Comparison of ENCODE assay signal across 1 cellular context in the genomic region with DNA sequence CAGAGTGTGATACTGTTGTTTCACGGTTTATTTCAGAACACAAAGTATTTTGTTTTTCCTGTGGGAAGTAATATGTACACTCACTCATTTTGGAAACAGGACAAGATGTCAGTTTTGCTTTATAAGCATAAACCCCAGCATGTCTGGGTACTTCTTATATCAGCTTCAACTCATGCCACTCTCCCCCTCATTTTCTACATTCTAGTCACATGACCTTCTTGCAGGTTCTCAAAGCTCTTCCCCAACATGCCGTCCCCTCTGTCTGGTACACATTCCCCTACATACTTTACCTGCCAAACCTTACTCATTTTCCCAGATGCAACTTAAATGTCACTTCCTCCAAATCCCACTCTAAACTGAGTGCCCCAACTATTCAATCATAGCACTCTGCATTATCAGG.
TF ChIP-seq lines count a peak whose summit lies in the region.

No MANE protein-coding gene starts in this region.

TF ChIP-seq in GM23338, 12 proteins besides CTCF, POLR2A, EP300 and RAD21:
- TF ChIP-seq, protein P1, sequence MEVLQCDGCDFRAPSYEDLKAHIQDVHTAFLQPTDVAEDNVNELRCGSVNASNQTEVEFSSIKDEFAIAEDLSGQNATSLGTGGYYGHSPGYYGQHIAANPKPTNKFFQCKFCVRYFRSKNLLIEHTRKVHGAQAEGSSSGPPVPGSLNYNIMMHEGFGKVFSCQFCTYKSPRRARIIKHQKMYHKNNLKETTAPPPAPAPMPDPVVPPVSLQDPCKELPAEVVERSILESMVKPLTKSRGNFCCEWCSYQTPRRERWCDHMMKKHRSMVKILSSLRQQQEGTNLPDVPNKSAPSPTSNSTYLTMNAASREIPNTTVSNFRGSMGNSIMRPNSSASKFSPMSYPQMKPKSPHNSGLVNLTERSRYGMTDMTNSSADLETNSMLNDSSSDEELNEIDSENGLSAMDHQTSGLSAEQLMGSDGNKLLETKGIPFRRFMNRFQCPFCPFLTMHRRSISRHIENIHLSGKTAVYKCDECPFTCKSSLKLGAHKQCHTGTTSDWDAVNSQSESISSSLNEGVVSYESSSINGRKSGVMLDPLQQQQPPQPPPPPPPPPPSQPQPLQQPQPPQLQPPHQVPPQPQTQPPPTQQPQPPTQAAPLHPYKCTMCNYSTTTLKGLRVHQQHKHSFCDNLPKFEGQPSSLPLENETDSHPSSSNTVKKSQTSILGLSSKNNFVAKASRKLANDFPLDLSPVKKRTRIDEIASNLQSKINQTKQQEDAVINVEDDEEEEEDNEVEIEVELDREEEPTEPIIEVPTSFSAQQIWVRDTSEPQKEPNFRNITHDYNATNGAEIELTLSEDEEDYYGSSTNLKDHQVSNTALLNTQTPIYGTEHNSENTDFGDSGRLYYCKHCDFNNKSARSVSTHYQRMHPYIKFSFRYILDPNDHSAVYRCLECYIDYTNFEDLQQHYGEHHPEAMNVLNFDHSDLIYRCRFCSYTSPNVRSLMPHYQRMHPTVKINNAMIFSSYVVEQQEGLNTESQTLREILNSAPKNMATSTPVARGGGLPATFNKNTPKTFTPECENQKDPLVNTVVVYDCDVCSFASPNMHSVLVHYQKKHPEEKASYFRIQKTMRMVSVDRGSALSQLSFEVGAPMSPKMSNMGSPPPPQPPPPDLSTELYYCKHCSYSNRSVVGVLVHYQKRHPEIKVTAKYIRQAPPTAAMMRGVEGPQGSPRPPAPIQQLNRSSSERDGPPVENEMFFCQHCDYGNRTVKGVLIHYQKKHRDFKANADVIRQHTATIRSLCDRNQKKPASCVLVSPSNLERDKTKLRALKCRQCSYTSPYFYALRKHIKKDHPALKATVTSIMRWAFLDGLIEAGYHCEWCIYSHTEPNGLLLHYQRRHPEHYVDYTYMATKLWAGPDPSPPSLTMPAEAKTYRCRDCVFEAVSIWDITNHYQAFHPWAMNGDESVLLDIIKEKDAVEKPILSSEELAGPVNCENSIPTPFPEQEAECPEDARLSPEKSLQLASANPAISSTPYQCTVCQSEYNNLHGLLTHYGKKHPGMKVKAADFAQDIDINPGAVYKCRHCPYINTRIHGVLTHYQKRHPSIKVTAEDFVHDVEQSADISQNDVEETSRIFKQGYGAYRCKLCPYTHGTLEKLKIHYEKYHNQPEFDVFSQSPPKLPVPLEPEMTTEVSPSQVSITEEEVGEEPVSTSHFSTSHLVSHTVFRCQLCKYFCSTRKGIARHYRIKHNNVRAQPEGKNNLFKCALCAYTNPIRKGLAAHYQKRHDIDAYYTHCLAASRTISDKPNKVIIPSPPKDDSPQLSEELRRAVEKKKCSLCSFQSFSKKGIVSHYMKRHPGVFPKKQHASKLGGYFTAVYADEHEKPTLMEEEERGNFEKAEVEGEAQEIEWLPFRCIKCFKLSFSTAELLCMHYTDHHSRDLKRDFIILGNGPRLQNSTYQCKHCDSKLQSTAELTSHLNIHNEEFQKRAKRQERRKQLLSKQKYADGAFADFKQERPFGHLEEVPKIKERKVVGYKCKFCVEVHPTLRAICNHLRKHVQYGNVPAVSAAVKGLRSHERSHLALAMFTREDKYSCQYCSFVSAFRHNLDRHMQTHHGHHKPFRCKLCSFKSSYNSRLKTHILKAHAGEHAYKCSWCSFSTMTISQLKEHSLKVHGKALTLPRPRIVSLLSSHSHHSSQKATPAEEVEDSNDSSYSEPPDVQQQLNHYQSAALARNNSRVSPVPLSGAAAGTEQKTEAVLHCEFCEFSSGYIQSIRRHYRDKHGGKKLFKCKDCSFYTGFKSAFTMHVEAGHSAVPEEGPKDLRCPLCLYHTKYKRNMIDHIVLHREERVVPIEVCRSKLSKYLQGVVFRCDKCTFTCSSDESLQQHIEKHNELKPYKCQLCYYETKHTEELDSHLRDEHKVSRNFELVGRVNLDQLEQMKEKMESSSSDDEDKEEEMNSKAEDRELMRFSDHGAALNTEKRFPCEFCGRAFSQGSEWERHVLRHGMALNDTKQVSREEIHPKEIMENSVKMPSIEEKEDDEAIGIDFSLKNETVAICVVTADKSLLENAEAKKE (CRISPR knock-in tag; IDR thresholded peaks at IDR 0.05) = no peak
- TF ChIP-seq, protein P2, sequence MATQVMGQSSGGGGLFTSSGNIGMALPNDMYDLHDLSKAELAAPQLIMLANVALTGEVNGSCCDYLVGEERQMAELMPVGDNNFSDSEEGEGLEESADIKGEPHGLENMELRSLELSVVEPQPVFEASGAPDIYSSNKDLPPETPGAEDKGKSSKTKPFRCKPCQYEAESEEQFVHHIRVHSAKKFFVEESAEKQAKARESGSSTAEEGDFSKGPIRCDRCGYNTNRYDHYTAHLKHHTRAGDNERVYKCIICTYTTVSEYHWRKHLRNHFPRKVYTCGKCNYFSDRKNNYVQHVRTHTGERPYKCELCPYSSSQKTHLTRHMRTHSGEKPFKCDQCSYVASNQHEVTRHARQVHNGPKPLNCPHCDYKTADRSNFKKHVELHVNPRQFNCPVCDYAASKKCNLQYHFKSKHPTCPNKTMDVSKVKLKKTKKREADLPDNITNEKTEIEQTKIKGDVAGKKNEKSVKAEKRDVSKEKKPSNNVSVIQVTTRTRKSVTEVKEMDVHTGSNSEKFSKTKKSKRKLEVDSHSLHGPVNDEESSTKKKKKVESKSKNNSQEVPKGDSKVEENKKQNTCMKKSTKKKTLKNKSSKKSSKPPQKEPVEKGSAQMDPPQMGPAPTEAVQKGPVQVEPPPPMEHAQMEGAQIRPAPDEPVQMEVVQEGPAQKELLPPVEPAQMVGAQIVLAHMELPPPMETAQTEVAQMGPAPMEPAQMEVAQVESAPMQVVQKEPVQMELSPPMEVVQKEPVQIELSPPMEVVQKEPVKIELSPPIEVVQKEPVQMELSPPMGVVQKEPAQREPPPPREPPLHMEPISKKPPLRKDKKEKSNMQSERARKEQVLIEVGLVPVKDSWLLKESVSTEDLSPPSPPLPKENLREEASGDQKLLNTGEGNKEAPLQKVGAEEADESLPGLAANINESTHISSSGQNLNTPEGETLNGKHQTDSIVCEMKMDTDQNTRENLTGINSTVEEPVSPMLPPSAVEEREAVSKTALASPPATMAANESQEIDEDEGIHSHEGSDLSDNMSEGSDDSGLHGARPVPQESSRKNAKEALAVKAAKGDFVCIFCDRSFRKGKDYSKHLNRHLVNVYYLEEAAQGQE (IDR thresholded peaks at IDR 0.05; ENCODE audit: unreplicated experiment) = no peak
- TF ChIP-seq POLR2AphosphoS5 (IDR thresholded peaks at IDR 0.05; ENCODE audit: low read depth) = no peak
- no peak for TF ChIP-seq ZNF331 (CRISPR knock-in tag; IDR thresholded peaks at IDR 0.05; ENCODE audit: low read depth)
- no peak for TF ChIP-seq CREB1 (CRISPR knock-in tag; IDR thresholded peaks at IDR 0.05; ENCODE audit: low read depth)
- no peak for TF ChIP-seq ZNF114 (CRISPR knock-in tag; IDR thresholded peaks at IDR 0.05)
- TF ChIP-seq EZH2phosphoT487 (IDR thresholded peaks at IDR 0.05; ENCODE audit: unreplicated experiment) = no peak
- no peak for TF ChIP-seq NANOG (IDR thresholded peaks at IDR 0.05; ENCODE audit: borderline replicate concordance)
- TF ChIP-seq, protein P3, sequence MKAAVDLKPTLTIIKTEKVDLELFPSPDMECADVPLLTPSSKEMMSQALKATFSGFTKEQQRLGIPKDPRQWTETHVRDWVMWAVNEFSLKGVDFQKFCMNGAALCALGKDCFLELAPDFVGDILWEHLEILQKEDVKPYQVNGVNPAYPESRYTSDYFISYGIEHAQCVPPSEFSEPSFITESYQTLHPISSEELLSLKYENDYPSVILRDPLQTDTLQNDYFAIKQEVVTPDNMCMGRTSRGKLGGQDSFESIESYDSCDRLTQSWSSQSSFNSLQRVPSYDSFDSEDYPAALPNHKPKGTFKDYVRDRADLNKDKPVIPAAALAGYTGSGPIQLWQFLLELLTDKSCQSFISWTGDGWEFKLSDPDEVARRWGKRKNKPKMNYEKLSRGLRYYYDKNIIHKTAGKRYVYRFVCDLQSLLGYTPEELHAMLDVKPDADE (IDR thresholded peaks at IDR 0.05) = no peak
- no peak for TF ChIP-seq EZH2 (IDR thresholded peaks at IDR 0.05; ENCODE audit: low read depth, unreplicated experiment)
- TF ChIP-seq STAT1 (IDR thresholded peaks at IDR 0.05; ENCODE audit: unreplicated experiment) = no peak
- TF ChIP-seq JUNB (IDR thresholded peaks at IDR 0.05; ENCODE audit: unreplicated experiment) = no peak
